ENCODE assay signal across 27 cellular contexts in genomic region chr6:89454300-89454699, GRCh38.
"Had no signal": no experiment of that assay in that cellular context is flagged by ENCODE, and none has a peak within 500 bp of the region (broad histone marks: within the 10 kb centered on the region; RNA-seq: fewer than 3 reads in every experiment).

No MANE protein-coding gene starts in this region.

- H3K27ac ChIP-seq: cardiac muscle cell, Peyer's patch, RWPE1, SJCRH30, VCaP had no signal

- DNase-seq: activated CD4-positive, alpha-beta memory T cell treated with anti-CD3 and anti-CD28 coated beads for 36 hours; activated CD4-positive, alpha-beta T cell treated with anti-CD3 and anti-CD28 coated beads, Interleukin-2, amount 10 ng/mL, durations not matched to agents 7 days and 5 days; activated CD4-positive, CD25-positive, alpha-beta regulatory T cell; activated CD8-positive, alpha-beta memory T cell treated with anti-CD3 and anti-CD28 coated beads for 24 hours; activated gamma-delta T cell; activated naive CD4-positive, alpha-beta T cell treated with anti-CD3 and anti-CD28 coated beads for 36 hours; activated T-cell treated with anti-CD3 and anti-CD28 coated beads, Interleukin-2, amount 50 U/mL, for 4 hours; amygdala; MM.1S; NCI-H1092; NCI-H1436; NCI-H1694 treated with DMSO at 0.1 percent for 48 hours; NCI-H2029 treated with DMSO at 0.1 percent for 48 hours; NCI-H510A treated with DMSO at 0.1 percent for 48 hours; Peyer's patch; Right ventricle myocardium superior; SJCRH30; T-cell; T-helper 2 cell; T1000 had no signal

- H3K9me3 Mint-ChIP-seq: activated T-cell treated with anti-CD3 and anti-CD28 coated beads, Interleukin-2, amount 50 U/mL, for 4 hours; activated T-helper 17 cell treated with anti-CD3 and anti-CD28 coated beads, Interleukin-2, amount 50 U/mL, for 72 hours; T-cell had no signal

- H3K4me1 ChIP-seq: Peyer's patch, SJCRH30 had no signal

- H3K27me3 Mint-ChIP-seq: activated CD4-positive, alpha-beta memory T cell treated with anti-CD3 and anti-CD28 coated beads for 36 hours; activated CD4-positive, alpha-beta T cell treated with anti-CD3 and anti-CD28 coated beads, Interleukin-2, amount 10 ng/mL, durations not matched to agents 7 days and 5 days; activated naive CD8-positive, alpha-beta T cell; activated T-helper 17 cell treated with anti-CD3 and anti-CD28 coated beads, Interleukin-2, amount 50 U/mL, for 72 hours; brain; T-cell had no signal

- ATAC-seq: activated T-cell treated with anti-CD3 and anti-CD28 coated beads, Interleukin-2, amount 50 U/mL, for 4 hours; activated T-helper 17 cell treated with anti-CD3 and anti-CD28 coated beads, Interleukin-2, amount 50 U/mL, for 72 hours; T-cell had no signal

- H3K27me3 ChIP-seq: cardiac muscle cell, Peyer's patch, SJCRH30 had no signal

- H3K36me3 ChIP-seq: cardiac muscle cell, Peyer's patch, SJCRH30 had no signal

- H3K9me3 ChIP-seq: Peyer's patch, SJCRH30 had no signal

- H3K4me1 Mint-ChIP-seq: activated CD4-positive, alpha-beta T cell treated with anti-CD3 and anti-CD28 coated beads, Interleukin-2, amount 10 ng/mL, durations not matched to agents 7 days and 5 days; activated T-helper 17 cell treated with anti-CD3 and anti-CD28 coated beads, Interleukin-2, amount 50 U/mL, for 72 hours; T-cell had no signal

- H3K4me3 ChIP-seq: cardiac muscle cell, Peyer's patch, SJCRH30 had no signal

- H3K4me3 Mint-ChIP-seq: activated CD4-positive, alpha-beta memory T cell treated with anti-CD3 and anti-CD28 coated beads for 36 hours; activated CD4-positive, alpha-beta T cell treated with anti-CD3 and anti-CD28 coated beads, Interleukin-2, amount 10 ng/mL, durations not matched to agents 7 days and 5 days; activated naive CD4-positive, alpha-beta T cell treated with anti-CD3 and anti-CD28 coated beads for 36 hours; activated naive CD8-positive, alpha-beta T cell; activated T-cell treated with anti-CD3 and anti-CD28 coated beads, Interleukin-2, amount 50 U/mL, for 4 hours; activated T-helper 17 cell treated with anti-CD3 and anti-CD28 coated beads, Interleukin-2, amount 50 U/mL, for 72 hours; brain; T-cell had no signal

- FAIRE-seq: astrocyte had no signal

- H3K27ac Mint-ChIP-seq: activated CD4-positive, alpha-beta memory T cell treated with anti-CD3 and anti-CD28 coated beads for 36 hours; activated CD4-positive, alpha-beta T cell treated with anti-CD3 and anti-CD28 coated beads, Interleukin-2, amount 10 ng/mL, durations not matched to agents 7 days and 5 days; activated naive CD4-positive, alpha-beta T cell treated with anti-CD3 and anti-CD28 coated beads for 36 hours; activated naive CD8-positive, alpha-beta T cell; activated T-helper 17 cell treated with anti-CD3 and anti-CD28 coated beads, Interleukin-2, amount 50 U/mL, for 72 hours; brain; T-cell had no signal
